In genomic region chr4:2792711-2793577, GRCh38 we compare ENCODE assay signal across 8 cellular contexts. TPM values are rescaled to one million over a fixed set of nuclear protein-coding genes. Genes with fewer than 3 reads are reported as not detected.
DNase-seq lines count a peak whose midpoint lies in the region; ATAC-seq and TF ChIP-seq lines count a peak whose summit lies in the region.

TSS of gene SH3BP2 (plus strand) at chr4:2793085. CDS start at chr4:2820618, 27,533 bp downstream.

- peak; percentile 54 to 60 for ATAC-seq in activated CD4-positive, CD25-positive, alpha-beta regulatory T cell treated with anti-CD3 and anti-CD28 coated beads, Interleukin-2, amount 50 U/mL, for 24 hours
- peak; percentile 55 to 67 (median 60) for ATAC-seq in right lobe of liver
- no peak for ATAC-seq in HG03280 (IDR thresholded peaks at IDR 0.05; ENCODE audit: unreplicated experiment)

- H3K4me2 ChIP-seq in Karpas-422 (ENCODE audit: low read depth, low read length, poor library complexity, severe bottlenecking): peak within 1 kb of the TSS; percentile 61

- DNase-seq in Karpas-422 (peak; percentile 90), right lobe of liver (peak; percentile 94 to 96 (median 94)), NCI-H128 (lab: John Stamatoyannopoulos, UW; ENCODE audit: unreplicated experiment) (no peak)
- peak; percentile 57 for DNase-seq in stimulated activated CD8-positive, alpha-beta memory T cell treated with anti-CD3 and anti-CD28 coated beads, Interleukin-12 subunit alpha, Interleukin-12 subunit beta, amount 100 ng/mL, for 4 hours (ENCODE audit: low read depth)

- H3K9me3 ChIP-seq in Karpas-422 (ENCODE audit: low read length) (no peaks in the 10 kb centered on the region), duodenal mucosa (ENCODE audit: control insufficient read depth in 1 of 2, low read length in 2 of 2) (no peaks in the 10 kb centered on the region), right lobe of liver (no peaks in the 10 kb centered on the region)

- peak; percentile 75 for TF ChIP-seq POLR2A in right lobe of liver (IDR thresholded peaks at IDR 0.05)

- H3K4me3 ChIP-seq in GM12875 (ENCODE audit: low read depth, low read length) (peak within 1 kb of the TSS; percentile 57), Karpas-422 (ENCODE audit: low read length) (peak within 1 kb of the TSS; percentile 51; the same call in 1 of the 2 replicates), duodenal mucosa (ENCODE audit: low read depth in 1 of 2, low read length in 2 of 2) (peak within 1 kb of the TSS; percentile 74), right lobe of liver (peak within 1 kb of the TSS; percentile 72 to 83 (median 75))

- H3K27me3 ChIP-seq in Karpas-422 (ENCODE audit: low read length) (no peaks in the 10 kb centered on the region), duodenal mucosa (ENCODE audit: control insufficient read depth in 1 of 2, insufficient read depth in 2 of 2, low read length in 2 of 2) (no peaks in the 10 kb centered on the region), right lobe of liver (no peaks in the 10 kb centered on the region)

- intact Hi-C loops in right lobe of liver (cut with DNase I): no loop called here

- H3K9ac ChIP-seq in Karpas-422 (ENCODE audit: low read length): peak within 1 kb of the TSS; percentile 56
- peak within 1 kb of the TSS; percentile 57 to 69 for H3K9ac ChIP-seq in duodenal mucosa (ENCODE audit: low read depth in 1 of 2, low read length in 2 of 2)

- peaks cover 17% of the 10 kb centered on the region for H3K4me1 ChIP-seq in Karpas-422 (ENCODE audit: low read length)
- peaks cover 54 to 67% of the 10 kb centered on the region in 2 donors for H3K4me1 ChIP-seq in duodenal mucosa (ENCODE audit: control insufficient read depth in 1 of 2, insufficient read depth in 2 of 2, low read length in 2 of 2)
- H3K4me1 ChIP-seq in right lobe of liver: peaks cover 0 to 71% (median 43%) of the 10 kb centered on the region in 4 donors

- H2AFZ ChIP-seq in Karpas-422 (ENCODE audit: low read length): no peak within 1 kb of the TSS

- TF ChIP-seq CTCF in GM12875 (IDR thresholded peaks at IDR 0.05; ENCODE audit: borderline replicate concordance, insufficient read depth, low read depth, low read length) (no peak), right lobe of liver (IDR thresholded peaks at IDR 0.05) (no peak)

- peaks cover 15% of the 10 kb centered on the region; the same call in 1 of the 2 replicates for H4K20me1 ChIP-seq in Karpas-422 (ENCODE audit: insufficient read depth, low read depth, low read length)

- H3K36me3 ChIP-seq in Karpas-422 (ENCODE audit: insufficient read depth, low read length) (no peaks in the 10 kb centered on the region), duodenal mucosa (ENCODE audit: control insufficient read depth in 1 of 2, insufficient read depth in 2 of 2, low read length in 2 of 2) (no peaks in the 10 kb centered on the region), right lobe of liver (peaks cover 0 to 2% (median 0%) of the 10 kb centered on the region in 4 donors)

- no peaks in the 10 kb centered on the region for H3K79me2 ChIP-seq in Karpas-422 (ENCODE audit: low read length)

- H3K27ac ChIP-seq in Karpas-422 (ENCODE audit: low read length) (no peak within 1 kb of the TSS), duodenal mucosa (ENCODE audit: low read depth, low read length) (peak within 1 kb of the TSS; percentile 58), right lobe of liver (peak within 1 kb of the TSS; percentile 85 to 90 (median 85))

- no peaks in the 10 kb centered on the region for H3K9me2 ChIP-seq in Karpas-422 (replicated peaks; ENCODE audit: insufficient read depth, low read length)

- WGBS in right lobe of liver (ENCODE audit: insufficient coverage, low coverage, low lambda C conversion rate, missing lambda C conversion rate): under 1% methylated on average over 18 of the region's 103 CpGs

RNA-seq across cellular contexts. Expression of gene SH3BP2, which starts in this region (rescaled TPM):
- 17.2 and 29.9 TPM in 2 replicates for total RNA-seq in Karpas-422 (2014; rRNA removed; shearing (Covaris generic); ENCODE audit: low replicate concordance)
- total RNA-seq in right lobe of liver: 10 to 100 TPM; 34.9 to 51.8 (median 40.7) TPM
